8 cellular contexts compared by ENCODE assay signal in the genomic region with DNA sequence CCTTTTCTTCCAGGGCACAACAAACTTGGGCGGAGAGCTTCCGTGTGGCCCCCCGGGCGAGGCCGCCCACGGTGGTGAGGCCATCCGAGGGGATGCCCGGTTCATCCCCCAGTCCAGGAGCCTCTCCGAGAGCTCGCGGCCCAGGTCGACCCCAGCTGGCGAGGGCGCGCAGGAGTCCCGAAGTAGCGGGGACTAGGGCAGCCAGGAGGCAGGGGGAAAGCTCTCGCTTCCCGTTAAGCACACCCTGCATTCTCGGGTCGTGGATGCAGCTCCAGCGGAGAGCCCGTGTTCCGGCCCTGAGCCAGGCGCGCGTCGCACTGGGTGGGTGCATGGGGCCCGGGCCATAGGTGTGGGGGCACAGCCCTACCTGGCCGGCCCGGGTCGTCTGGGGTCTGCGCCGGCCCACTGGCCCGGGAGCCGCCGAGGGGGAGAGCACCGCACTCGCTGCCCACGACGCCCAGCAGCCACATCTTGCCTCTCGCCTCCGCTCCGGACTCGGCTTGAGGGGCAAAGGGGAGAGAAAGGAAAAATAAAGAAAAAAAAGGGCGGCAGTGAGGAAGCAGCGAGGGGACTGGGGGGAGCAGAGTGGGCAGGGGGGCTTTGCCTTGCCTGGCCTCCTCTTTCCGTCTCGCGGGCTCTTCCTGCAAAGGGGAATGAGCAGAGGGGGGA. TPM values are rescaled to one million over a fixed set of nuclear protein-coding genes. Genes with fewer than 3 reads are reported as not detected.
A peak's percentile ranks its signal among the peaks of the same experiment; 100 is the strongest.
DNase-seq lines count a peak whose midpoint lies in the region; ATAC-seq lines count a peak whose summit lies in the region.

No MANE protein-coding gene starts in this region.

- H3K27me3 ChIP-seq in GM23248 (replicated peaks; ENCODE audit: insufficient read depth) (peaks cover 98% of the 10 kb centered on the region), right cardiac atrium (ENCODE audit: control insufficient read depth, insufficient read depth) (no peaks in the 10 kb centered on the region)

- CTCF ChIA-PET in activated CD4-positive, alpha-beta T cell treated with anti-CD3 and anti-CD28 coated beads, Interleukin-2, amount 10 ng/mL, durations not matched to agents 7 days and 5 days (lab: Charles Lee): no interaction called here

- H3K79me2 ChIP-seq in GM23248 (ENCODE audit: insufficient read depth): no peaks in the 10 kb centered on the region

- H3K9ac ChIP-seq in GM23248: no peak overlapping the region

- no peak overlapping the region for H2AFZ ChIP-seq in GM23248

- 0 out of 2 replicates have a peak, but pooled peaks cover 10% of the 10 kb centered on the region for H3K4me1 ChIP-seq in GM23248 (ENCODE audit: insufficient read depth)
- H3K4me1 ChIP-seq in right cardiac atrium (ENCODE audit: control insufficient read depth, insufficient read depth, low read length): peaks cover 4% of the 10 kb centered on the region

- H3K4me1 Mint-ChIP-seq in activated CD4-positive, alpha-beta T cell treated with anti-CD3 and anti-CD28 coated beads, Interleukin-2, amount 10 ng/mL, durations not matched to agents 7 days and 5 days: peaks cover 28% of the 10 kb centered on the region

- H3K4me3 Mint-ChIP-seq in activated CD4-positive, alpha-beta T cell treated with anti-CD3 and anti-CD28 coated beads, Interleukin-2, amount 10 ng/mL, durations not matched to agents 7 days and 5 days: peak overlapping the region; percentile 3

- 4 to 6% methylated on average over 43 to 45 of the region's 50 CpGs for WGBS in GM23248 (ENCODE audit: low coverage in 1 of 2, low lambda C conversion rate in 2 of 2, missing lambda C conversion rate in 2 of 2), 2 experiments
- 2% methylated on average over 50 of the region's 50 CpGs for WGBS in right cardiac atrium

- H3K4me3 ChIP-seq in GM23248: no peak overlapping the region
- H3K4me3 ChIP-seq in right cardiac atrium (ENCODE audit: low read length): peak overlapping the region; percentile 26
- H3K4me3 ChIP-seq in skin epidermis: peak overlapping the region; percentile 25 to 44 (median 31)

- no peaks in the 10 kb centered on the region for H3K36me3 Mint-ChIP-seq in activated CD4-positive, alpha-beta T cell treated with anti-CD3 and anti-CD28 coated beads, Interleukin-2, amount 10 ng/mL, durations not matched to agents 7 days and 5 days (ENCODE audit: low read depth)

- H3F3A ChIP-seq in GM23248 (ENCODE audit: insufficient read depth): no peaks in the 10 kb centered on the region

- H3K27ac ChIP-seq in GM23248 (no peak overlapping the region), right cardiac atrium (ENCODE audit: low read length) (no peak overlapping the region), skin epidermis (no peak overlapping the region)

- H3K4me2 ChIP-seq in GM23248 (ENCODE audit: unreplicated experiment): no peak overlapping the region

- H3K27ac Mint-ChIP-seq in activated CD4-positive, alpha-beta T cell treated with anti-CD3 and anti-CD28 coated beads, Interleukin-2, amount 10 ng/mL, durations not matched to agents 7 days and 5 days: no peak overlapping the region

- no peaks in the 10 kb centered on the region for H3K36me3 ChIP-seq in GM23248 (ENCODE audit: low read depth)

- H3K27me3 Mint-ChIP-seq in activated CD4-positive, alpha-beta T cell treated with anti-CD3 and anti-CD28 coated beads, Interleukin-2, amount 10 ng/mL, durations not matched to agents 7 days and 5 days: peaks cover 43% of the 10 kb centered on the region

- DNase-seq in GM23248 (peak; percentile 31), right cardiac atrium (peak in 2 of 3 donors; percentile 46 to 52), NCI-H2171 treated with DMSO at 0.1 percent for 48 hours (lab: John Stamatoyannopoulos, UW) (no peak), NOMO-1 treated with dmso at 0.1 percent for 144 hours (lab: John Stamatoyannopoulos, UW; ENCODE audit: unreplicated experiment) (no peak), activated gamma-delta T cell treated with Interleukin-2 at 50 U/mL for 16 hours (no peak)
- no peak for DNase-seq in activated CD4-positive, alpha-beta T cell treated with anti-CD3 and anti-CD28 coated beads, Interleukin-2, amount 10 ng/mL, durations not matched to agents 7 days and 5 days

- no peaks in the 10 kb centered on the region for H3K9me3 Mint-ChIP-seq in activated CD4-positive, alpha-beta T cell treated with anti-CD3 and anti-CD28 coated beads, Interleukin-2, amount 10 ng/mL, durations not matched to agents 7 days and 5 days

- H3K9me3 ChIP-seq in GM23248 (ENCODE audit: low read depth) (no peaks in the 10 kb centered on the region), right cardiac atrium (ENCODE audit: control insufficient read depth, low read length) (no peaks in the 10 kb centered on the region)

- no peaks in the 10 kb centered on the region for H4K20me1 ChIP-seq in GM23248 (ENCODE audit: insufficient read depth)

- POLR2A ChIA-PET in activated CD4-positive, alpha-beta T cell treated with anti-CD3 and anti-CD28 coated beads, Interleukin-2, amount 10 ng/mL, durations not matched to agents 7 days and 5 days (lab: Charles Lee): no interaction called here

- intact Hi-C loops in right cardiac atrium (cut with DNase I): no loop called here

- H3K9me2 ChIP-seq in GM23248 (ENCODE audit: insufficient read depth): no peaks in the 10 kb centered on the region

- ATAC-seq in right cardiac atrium (peak in 1 of 2 donors; percentile 28), GM21786 (IDR thresholded peaks at IDR 0.05; ENCODE audit: unreplicated experiment) (no peak)

- in situ Hi-C loops in GM23248 (cut with MboI): no loop called here

RNA-seq across cellular contexts. Expression of a gene that starts 1.8 kb away (rescaled TPM):
- 90.8 and 123 TPM in 2 replicates for total RNA-seq in GM23248 (2014; rRNA removed; shearing (Covaris generic))
- 47.2 and 47.4 TPM in 2 replicates for polyA plus RNA-seq in GM23248 (2016; fragmentation: Nextera tagmentation; extraction: Ambion mirVana)
- 10 to 100 TPM; 82.9 to 88.4 TPM for total RNA-seq in activated CD4-positive, alpha-beta T cell treated with anti-CD3 and anti-CD28 coated beads, Interleukin-2, amount 10 ng/mL, durations not matched to agents 7 days and 5 days
- 10 to 100 TPM; 56.0 to 81.7 (median 69.3) TPM for total RNA-seq in right cardiac atrium
- 74.1 TPM for polyA plus RNA-seq in right cardiac atrium

RNA-seq across cellular contexts. Expression of a gene that starts 51.8 kb away (rescaled TPM):
- total RNA-seq in GM23248 (2014; rRNA removed; shearing (Covaris generic)): 45.5 and 51.2 TPM in 2 replicates
- polyA plus RNA-seq in GM23248 (2016; fragmentation: Nextera tagmentation; extraction: Ambion mirVana) (77.5 and 83.4 TPM in 2 replicates), right cardiac atrium (36.4 TPM)
- total RNA-seq in activated CD4-positive, alpha-beta T cell treated with anti-CD3 and anti-CD28 coated beads, Interleukin-2, amount 10 ng/mL, durations not matched to agents 7 days and 5 days: 10 to 100 TPM; 27.8 to 29.2 TPM
- total RNA-seq in right cardiac atrium: 10 to 100 TPM; 47.1 to 56.3 (median 52.2) TPM

Comparison
In these comparisons a context has a peak if more than half of its experiments do, and no peak if none do; other contexts are left out.
1. DNase-seq: peak in GM23248 (single experiment) and right cardiac atrium (2 of 3); none in activated CD4-positive, alpha-beta T cell treated with anti-CD3 and anti-CD28 coated beads, Interleukin-2, amount 10 ng/mL, durations not matched to agents 7 days and 5 days (single experiment), NCI-H2171 treated with DMSO at 0.1 percent for 48 hours (single experiment), NOMO-1 treated with dmso at 0.1 percent for 144 hours (single experiment) and activated gamma-delta T cell treated with Interleukin-2 at 50 U/mL for 16 hours (single experiment).